Comparison of ENCODE assay signal across 16 cellular contexts in the genomic region with DNA sequence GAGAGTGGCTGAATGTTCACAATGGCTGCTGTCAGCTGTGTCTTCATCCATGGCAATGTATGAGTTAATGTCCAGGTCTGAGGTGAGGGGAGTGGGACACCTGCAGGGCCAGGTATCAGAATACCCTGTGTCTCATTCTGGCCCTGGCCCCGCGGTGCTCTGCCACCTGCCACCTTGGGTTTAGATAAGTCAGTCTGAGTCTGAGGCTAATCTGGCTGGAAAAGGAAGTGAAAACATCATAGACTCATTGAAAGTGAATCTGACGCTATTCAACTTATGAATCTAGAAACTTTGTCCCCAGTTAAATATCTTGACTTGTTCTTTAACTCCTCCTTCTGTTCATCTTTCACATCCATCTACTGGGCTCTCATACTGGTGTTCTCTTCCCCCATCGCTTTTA.
A peak's percentile ranks its signal among the peaks of the same experiment; 100 is the strongest.
DNase-seq lines count a peak whose midpoint lies in the region; ATAC-seq and TF ChIP-seq lines count a peak whose summit lies in the region.
"Had no signal": no experiment of that assay in that cellular context is flagged by ENCODE, and none has a peak within 500 bp of the region (broad histone marks: within the 10 kb centered on the region; RNA-seq: fewer than 3 reads in every experiment).

No MANE protein-coding gene starts in this region.

- H2BK15ac ChIP-seq in mesendoderm (replicated peaks; ENCODE audit: low read depth), result no peak overlapping the region

- H3K9me3 ChIP-seq in OCI-LY3 (ENCODE audit: insufficient read depth, low read length) (no peaks in the 10 kb centered on the region), upper lobe of right lung (no peaks in the 10 kb centered on the region)
- H3K9me3 ChIP-seq: body of pancreas, Peyer's patch, thyroid gland had no signal

- no peak for DNase-seq in stimulated activated CD4-positive, alpha-beta T cell treated with anti-CD3 and anti-CD28 coated beads, Interleukin-2, amount 100 ng/mL, for 24 hours
- DNase-seq in RKO (ENCODE audit: low spot score) (no peak), mesendoderm (no peak), upper lobe of right lung (no peak)
- DNase-seq: activated T-cell treated with anti-CD3 and anti-CD28 coated beads, Interleukin-2, amount 50 U/mL, for 24 hours; body of pancreas; CD8-positive, alpha-beta memory T cell; NCI-H2107; Peyer's patch; thyroid gland had no signal

- H4K5ac ChIP-seq in mesendoderm (ENCODE audit: low read length), result no peak overlapping the region

- H3K79me2 ChIP-seq in OCI-LY3 (ENCODE audit: low read length), result no peaks in the 10 kb centered on the region
- no peaks in the 10 kb centered on the region for H3K79me2 ChIP-seq in mesendoderm (ENCODE audit: control insufficient read depth, insufficient read depth, low read length)
- H3K79me2 ChIP-seq: hepatocyte had no signal

- peak overlapping the region; percentile 37 for H3K4me3 ChIP-seq in OCI-LY3 (ENCODE audit: low read length)
- H3K4me3 ChIP-seq in mesendoderm (ENCODE audit: low read length), result no peak overlapping the region
- no peak overlapping the region for H3K4me3 ChIP-seq in upper lobe of right lung
- H3K4me3 ChIP-seq: body of pancreas, hepatocyte, Peyer's patch, thyroid gland had no signal

- no peaks in the 10 kb centered on the region for H3K36me3 ChIP-seq in OCI-LY3 (replicated peaks; ENCODE audit: low read depth, low read length)
- no peaks in the 10 kb centered on the region for H3K36me3 ChIP-seq in mesendoderm (ENCODE audit: control insufficient read depth, insufficient read depth, low read length)
- H3K36me3 ChIP-seq in upper lobe of right lung, result no peaks in the 10 kb centered on the region
- H3K36me3 ChIP-seq: Peyer's patch, thyroid gland had no signal

- no peaks in the 10 kb centered on the region for H3K79me1 ChIP-seq in mesendoderm (ENCODE audit: low read length)

- peak; percentile 48 for TF ChIP-seq CTCF in OCI-LY3 (IDR thresholded peaks at IDR 0.05; ENCODE audit: low read depth, low read length)
- TF ChIP-seq CTCF in upper lobe of right lung (IDR thresholded peaks at IDR 0.05), result no peak

- no CpG with 5 or more reads among the region's 4 CpGs for WGBS in mesendoderm (ENCODE audit: extremely low coverage, insufficient coverage, low lambda C conversion rate)

- H2AK5ac ChIP-seq in mesendoderm (ENCODE audit: low read length), result no peak overlapping the region

- H3K4ac ChIP-seq in mesendoderm (ENCODE audit: low read depth, low read length), result no peak overlapping the region

- no peak overlapping the region; the same call in 1 of the 2 replicates for H3K9ac ChIP-seq in OCI-LY3 (ENCODE audit: low read length)
- no peak overlapping the region for H3K9ac ChIP-seq in mesendoderm (ENCODE audit: low read length)

- H4K8ac ChIP-seq in mesendoderm (ENCODE audit: low read depth, low read length), result no peak overlapping the region

- H2BK120ac ChIP-seq in mesendoderm (ENCODE audit: low read depth, low read length), result no peak overlapping the region

- no peak overlapping the region for H2BK5ac ChIP-seq in mesendoderm (ENCODE audit: low read length)

- no peak overlapping the region; the same call in 1 of the 2 replicates for H2AFZ ChIP-seq in OCI-LY3 (ENCODE audit: low read depth, low read length)
- H2AFZ ChIP-seq: hepatocyte had no signal

- no peak overlapping the region for H3K56ac ChIP-seq in mesendoderm (ENCODE audit: low read length)

- H3K27me3 ChIP-seq in OCI-LY3 (ENCODE audit: low read depth, low read length) (peaks cover 22% of the 10 kb centered on the region), mesendoderm (ENCODE audit: insufficient read depth, low read length, poor library complexity) (no peaks in the 10 kb centered on the region), upper lobe of right lung (no peaks in the 10 kb centered on the region)
- H3K27me3 ChIP-seq: body of pancreas, hepatocyte, Peyer's patch, thyroid gland had no signal

- no peaks in the 10 kb centered on the region for H4K20me1 ChIP-seq in OCI-LY3 (ENCODE audit: insufficient read depth, low read length)

- H3K27ac ChIP-seq in OCI-LY3 (ENCODE audit: low read length) (peak overlapping the region; percentile 64), mesendoderm (ENCODE audit: low read depth, low read length) (no peak overlapping the region), upper lobe of right lung (no peak overlapping the region)
- H3K27ac ChIP-seq: body of pancreas, hepatocyte, Peyer's patch, thyroid gland had no signal

- H3K4me1 ChIP-seq in OCI-LY3 (ENCODE audit: low read length), result peaks cover 34% of the 10 kb centered on the region
- no peaks in the 10 kb centered on the region for H3K4me1 ChIP-seq in mesendoderm (ENCODE audit: control insufficient read depth, low read depth, low read length)
- H3K4me1 ChIP-seq in upper lobe of right lung, result peaks cover 3% of the 10 kb centered on the region
- H3K4me1 ChIP-seq: Peyer's patch, thyroid gland had no signal

- ATAC-seq in GM18907 (IDR thresholded peaks at IDR 0.05; ENCODE audit: unreplicated experiment) (peak; percentile 99), GM21528 (IDR thresholded peaks at IDR 0.05; ENCODE audit: low FRiP score, unreplicated experiment) (peak; percentile 95), HG03064 (IDR thresholded peaks at IDR 0.05; ENCODE audit: low read depth, unreplicated experiment) (peak; percentile 98), upper lobe of right lung (no peak)
- ATAC-seq: body of pancreas, HepG2 had no signal

- intact Hi-C loops in upper lobe of right lung (cut with DNase I), result no loop called here

- no peak overlapping the region for H3K23ac ChIP-seq in mesendoderm (ENCODE audit: low read length)

- no peak overlapping the region for H3K18ac ChIP-seq in mesendoderm (ENCODE audit: low read length)

- H3K4me2 ChIP-seq in OCI-LY3 (ENCODE audit: low read length) (peak overlapping the region; percentile 72), mesendoderm (ENCODE audit: low read length) (no peak overlapping the region)
- H3K4me2 ChIP-seq: hepatocyte had no signal
